In the genomic region with DNA sequence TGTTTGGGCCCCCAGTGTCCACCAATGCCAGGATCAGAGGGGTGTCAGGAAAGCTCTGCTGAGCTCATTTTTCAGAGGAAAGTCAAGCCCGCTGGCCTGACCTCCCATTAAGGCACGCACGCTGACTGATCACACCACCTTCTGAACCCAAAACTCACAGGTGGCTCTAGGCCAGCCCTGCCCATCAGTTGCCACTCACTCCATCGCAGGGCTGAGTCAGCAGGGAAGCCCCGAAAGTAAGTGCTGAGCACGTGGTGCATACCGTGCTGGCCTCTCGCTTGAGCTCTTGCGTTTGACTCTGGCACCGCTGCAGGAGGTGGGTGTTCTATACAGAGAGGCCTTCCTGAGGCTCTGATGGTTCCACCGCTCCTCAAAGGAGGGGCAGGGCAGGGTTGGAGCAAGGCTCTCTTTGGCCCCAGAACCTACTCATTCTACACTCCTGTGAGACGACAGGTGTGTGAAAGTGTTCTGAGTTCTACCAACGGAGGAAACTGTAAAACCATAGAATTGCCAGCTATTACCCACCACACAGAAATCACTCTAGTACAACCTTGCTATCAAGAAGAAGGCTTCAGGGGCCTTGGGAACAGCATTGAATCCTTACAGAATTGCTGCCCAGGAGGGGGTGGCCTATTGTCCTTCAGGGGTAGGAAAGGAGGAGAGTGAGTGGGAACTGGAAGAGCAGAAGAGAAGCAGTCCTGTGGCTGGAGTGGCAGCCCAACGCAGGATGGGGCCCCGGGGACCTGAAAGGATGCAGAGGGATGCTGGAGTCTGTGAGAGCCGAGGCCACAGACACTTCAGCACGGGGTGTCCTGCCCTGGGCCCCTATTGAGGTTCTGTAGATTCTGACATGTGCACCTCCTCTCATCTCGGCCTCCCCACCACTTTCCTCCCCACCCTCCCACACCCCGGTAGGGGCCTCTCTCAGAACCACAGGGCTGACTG, we compare ENCODE assay signal across 12 cellular contexts.
DNase-seq lines count a peak whose midpoint lies in the region; ATAC-seq and TF ChIP-seq lines count a peak whose summit lies in the region.
"Had no signal": no experiment of that assay in that cellular context is flagged by ENCODE, and none has a peak within 500 bp of the region (broad histone marks: within the 10 kb centered on the region; RNA-seq: fewer than 3 reads in every experiment).

No MANE protein-coding gene starts in this region.

- H3K4me1 Mint-ChIP-seq in CD4-positive, CD25-positive, alpha-beta regulatory T cell: peaks cover 4 to 16% (median 5%) of the 10 kb centered on the region in 4 donors

- DNase-seq in CD4-positive, CD25-positive, alpha-beta regulatory T cell: peak in 1 of 3 donors; percentile 19
- DNase-seq in Peyer's patch: peak in 2 of 3 donors; percentile 34 to 59
- DNase-seq in RKO (ENCODE audit: low spot score): no peak
- no peak for DNase-seq in substantia nigra (lab: John Stamatoyannopoulos, UW)
- no peak for DNase-seq in inferior parietal cortex (ENCODE audit: extremely low spot score)
- DNase-seq in GM19238 (ENCODE audit: insufficient read length, low spot score): no peak
- DNase-seq: COR-L47, gastrocnemius medialis, thyroid gland had no signal

- no peak overlapping the region for H3K27ac ChIP-seq in CD4-positive, CD25-positive, alpha-beta regulatory T cell (ENCODE audit: insufficient read depth, low read length, poor library complexity, severe bottlenecking)
- no peak overlapping the region for H3K27ac ChIP-seq in Peyer's patch
- H3K27ac ChIP-seq in substantia nigra (ENCODE audit: low read depth, low read length, poor library complexity, severe bottlenecking): no peak overlapping the region
- H3K27ac ChIP-seq: gastrocnemius medialis, thyroid gland had no signal

- peak overlapping the region in 1 of 3 donors; percentile 56 for H3K27ac Mint-ChIP-seq in CD4-positive, CD25-positive, alpha-beta regulatory T cell

- H3K9me3 ChIP-seq in CD4-positive, CD25-positive, alpha-beta regulatory T cell (ENCODE audit: control insufficient read depth in 2 of 2, low read length in 2 of 2): no peaks in the 10 kb centered on the region
- no peaks in the 10 kb centered on the region for H3K9me3 ChIP-seq in Peyer's patch
- H3K9me3 ChIP-seq: gastrocnemius medialis, thyroid gland had no signal

- ATAC-seq in CD4-positive, CD25-positive, alpha-beta regulatory T cell (ENCODE audit: low read depth in 2 of 2): peak; percentile 47 to 52
- ATAC-seq in GM18511 (IDR thresholded peaks at IDR 0.05; ENCODE audit: unreplicated experiment) (peak; percentile 93), GM21786 (IDR thresholded peaks at IDR 0.05; ENCODE audit: unreplicated experiment) (peak; percentile 87)
- ATAC-seq: gastrocnemius medialis had no signal

- H3K4me3 ChIP-seq in CD4-positive, CD25-positive, alpha-beta regulatory T cell (ENCODE audit: low read depth, low read length): no peak overlapping the region
- H3K4me3 ChIP-seq in Peyer's patch: no peak overlapping the region
- H3K4me3 ChIP-seq: gastrocnemius medialis, thyroid gland had no signal

- H3K4me1 ChIP-seq in CD4-positive, CD25-positive, alpha-beta regulatory T cell (ENCODE audit: control insufficient read depth, insufficient read depth, low read length, poor library complexity, severe bottlenecking): peaks cover 8% of the 10 kb centered on the region
- H3K4me1 ChIP-seq in Peyer's patch: no peaks in the 10 kb centered on the region
- H3K4me1 ChIP-seq: gastrocnemius medialis, thyroid gland had no signal

- H3K27me3 Mint-ChIP-seq in CD4-positive, CD25-positive, alpha-beta regulatory T cell: no peaks in the 10 kb centered on the region
- H3K27me3 Mint-ChIP-seq: brain had no signal

- H3K9me3 Mint-ChIP-seq in CD4-positive, CD25-positive, alpha-beta regulatory T cell: no peaks in the 10 kb centered on the region
- H3K9me3 Mint-ChIP-seq: brain had no signal

- H3K36me3 ChIP-seq in CD4-positive, CD25-positive, alpha-beta regulatory T cell (ENCODE audit: control insufficient read depth, insufficient read depth, low read length): no peaks in the 10 kb centered on the region
- H3K36me3 ChIP-seq in Peyer's patch: no peaks in the 10 kb centered on the region
- H3K36me3 ChIP-seq: gastrocnemius medialis, thyroid gland had no signal

- no peaks in the 10 kb centered on the region for H3K27me3 ChIP-seq in CD4-positive, CD25-positive, alpha-beta regulatory T cell (ENCODE audit: control insufficient read depth, insufficient read depth, low read length)
- H3K27me3 ChIP-seq in Peyer's patch: no peaks in the 10 kb centered on the region
- H3K27me3 ChIP-seq: gastrocnemius medialis, thyroid gland had no signal

- TF ChIP-seq POLR2A in Peyer's patch (IDR thresholded peaks at IDR 0.05): no peak

- H3K4me3 Mint-ChIP-seq in CD4-positive, CD25-positive, alpha-beta regulatory T cell: no peak overlapping the region
- H3K4me3 Mint-ChIP-seq: brain had no signal

- peaks cover 3% of the 10 kb centered on the region for H3K36me3 Mint-ChIP-seq in CD4-positive, CD25-positive, alpha-beta regulatory T cell
- H3K36me3 Mint-ChIP-seq: brain had no signal

- no peak for TF ChIP-seq CTCF in Peyer's patch (IDR thresholded peaks at IDR 0.05)

Comparison
In these comparisons a context has a peak if more than half of its experiments do, and no peak if none do; other contexts are left out.
1. DNase-seq: peak in Peyer's patch (2 of 3); none in RKO (single experiment), substantia nigra (0 of 49), inferior parietal cortex (single experiment) and GM19238 (single experiment).
2. Peak in every context shown above with its lines, with median percentiles within 50 percentile points of each other: ATAC-seq.